In genomic region chr3:186851835-186852234, GRCh38 we compare ENCODE assay signal across 5 cellular contexts. TPM values are rescaled to one million over a fixed set of nuclear protein-coding genes. Genes with fewer than 3 reads are reported as not detected.
"Had no signal": no experiment of that assay in that cellular context is flagged by ENCODE, and none has a peak within 500 bp of the region (broad histone marks: within the 10 kb centered on the region; RNA-seq: fewer than 3 reads in every experiment).

No MANE protein-coding gene starts in this region.

RNA-seq across cellular contexts. Expression of gene ADIPOQ, which starts 9.3 kb away (rescaled TPM):
- total RNA-seq: activated CD4-positive, alpha-beta T cell treated with anti-CD3 and anti-CD28 coated beads for 36 hours; activated CD8-positive, alpha-beta T cell treated with anti-CD3 and anti-CD28 coated beads, Interleukin-2, amount 10 ng/mL, durations not matched to agents 7 days and 5 days; activated T-helper 2 cell treated with anti-CD3 and anti-CD28 coated beads, Interferon-gamma antibody, Interleukin-2, Interleukin-4, amounts not matched to agents 10 μg/mL and 5 μg/mL and 100 μg/mL, durations not matched to agents 14 hours and 24 hours and 36 hours; PC-9; SK-MEL-5 had no signal
